30 cellular contexts compared by ENCODE assay signal in the genomic region with DNA sequence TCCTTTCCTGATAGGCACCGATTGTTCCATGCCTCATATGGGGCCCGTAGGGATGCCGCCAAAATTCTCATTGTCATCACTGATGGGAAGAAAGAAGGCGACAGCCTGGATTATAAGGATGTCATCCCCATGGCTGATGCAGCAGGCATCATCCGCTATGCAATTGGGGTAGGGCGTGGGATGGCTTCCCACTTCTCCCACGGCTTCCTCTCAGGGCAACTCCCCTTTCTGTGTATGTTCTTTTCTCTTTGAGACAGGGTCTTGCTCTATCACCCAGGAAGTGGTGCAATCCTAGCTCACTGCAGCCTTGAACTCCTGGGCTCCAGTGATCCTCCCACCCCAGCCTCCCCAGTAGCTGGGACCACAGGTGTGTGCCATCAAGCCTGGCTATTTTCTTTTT. TPM values are rescaled to one million over a fixed set of nuclear protein-coding genes. Genes with fewer than 3 reads are reported as not detected.
"Had no signal": no experiment of that assay in that cellular context is flagged by ENCODE, and none has a peak within 500 bp of the region (broad histone marks: within the 10 kb centered on the region; RNA-seq: fewer than 3 reads in every experiment).

No MANE protein-coding gene starts in this region.

- H3K4me1 Mint-ChIP-seq: neural progenitor cell had no signal

- DNase-seq: activated CD4-positive, alpha-beta T cell treated with anti-CD3 and anti-CD28 coated beads, Interleukin-2, amount 50 U/mL, for 1 hour; activated CD8-positive, alpha-beta T cell treated with anti-CD3 and anti-CD28 coated beads for 36 hours; activated naive CD8-positive, alpha-beta T cell treated with anti-CD3 and anti-CD28 coated beads, Interleukin-2, amount 50 U/mL, for 24 hours; activated T-cell treated with anti-CD3 and anti-CD28 coated beads, Interleukin-2, amount 50 U/mL, for 4 hours; amygdala; effector memory CD8-positive, alpha-beta T cell; erythroblast; immature natural killer cell; midbrain; natural killer cell; stimulated activated CD4-positive, alpha-beta T cell treated with anti-CD3 and anti-CD28 coated beads, Interleukin-4, amount 100 ng/mL, for 4 hours; stimulated activated CD8-positive, alpha-beta memory T cell treated with anti-CD3 and anti-CD28 coated beads, Interleukin-4, amount 100 ng/mL, for 48 hours; stimulated activated naive CD4-positive, alpha-beta T cell; T-helper 17 cell had no signal

- H3K27ac ChIP-seq: breast epithelium, dorsolateral prefrontal cortex, gastroesophageal sphincter, hepatocyte, neural progenitor cell, skin epidermis, suprapubic skin, tibial artery had no signal

- H3K4me3 ChIP-seq: breast epithelium, dorsolateral prefrontal cortex, gastroesophageal sphincter, hepatocyte, neural progenitor cell, skin epidermis, suprapubic skin, tibial artery had no signal

- H3K9me3 ChIP-seq: breast epithelium, gastroesophageal sphincter, suprapubic skin, tibial artery had no signal

- H3K36me3 ChIP-seq: breast epithelium, gastroesophageal sphincter, neural progenitor cell, suprapubic skin, tibial artery had no signal

- H3K36me3 Mint-ChIP-seq: activated naive CD4-positive, alpha-beta T cell treated with anti-CD3 and anti-CD28 coated beads, Interleukin-2, amount 50 U/mL, for 24 hours; natural killer cell; neural progenitor cell had no signal

- H3K27me3 Mint-ChIP-seq: activated CD8-positive, alpha-beta T cell treated with anti-CD3 and anti-CD28 coated beads for 36 hours; activated naive CD4-positive, alpha-beta T cell treated with anti-CD3 and anti-CD28 coated beads, Interleukin-2, amount 50 U/mL, for 24 hours; activated naive CD8-positive, alpha-beta T cell treated with anti-CD3 and anti-CD28 coated beads, Interleukin-2, amount 50 U/mL, for 24 hours; central memory CD8-positive, alpha-beta T cell; effector memory CD8-positive, alpha-beta T cell had no signal

- H3K4me3 Mint-ChIP-seq: activated CD8-positive, alpha-beta T cell treated with anti-CD3 and anti-CD28 coated beads for 36 hours; activated naive CD4-positive, alpha-beta T cell treated with anti-CD3 and anti-CD28 coated beads, Interleukin-2, amount 50 U/mL, for 24 hours; activated naive CD8-positive, alpha-beta T cell treated with anti-CD3 and anti-CD28 coated beads, Interleukin-2, amount 50 U/mL, for 24 hours; activated T-cell treated with anti-CD3 and anti-CD28 coated beads, Interleukin-2, amount 50 U/mL, for 4 hours; central memory CD8-positive, alpha-beta T cell; effector memory CD8-positive, alpha-beta T cell; natural killer cell; neural progenitor cell; T-helper 17 cell had no signal

- H3K27ac Mint-ChIP-seq: activated CD8-positive, alpha-beta T cell treated with anti-CD3 and anti-CD28 coated beads for 36 hours; activated naive CD8-positive, alpha-beta T cell treated with anti-CD3 and anti-CD28 coated beads, Interleukin-2, amount 50 U/mL, for 24 hours; activated T-helper 2 cell treated with anti-CD3 and anti-CD28 coated beads, Interferon-gamma antibody, Interleukin-2, Interleukin-4, amounts not matched to agents 10 μg/mL and 5 μg/mL and 100 μg/mL, durations not matched to agents 14 hours and 24 hours and 36 hours; neural progenitor cell; T-helper 17 cell had no signal

- ATAC-seq: activated CD8-positive, alpha-beta T cell treated with anti-CD3 and anti-CD28 coated beads for 36 hours; activated naive CD8-positive, alpha-beta T cell treated with anti-CD3 and anti-CD28 coated beads, Interleukin-2, amount 50 U/mL, for 24 hours; activated T-cell treated with anti-CD3 and anti-CD28 coated beads, Interleukin-2, amount 50 U/mL, for 4 hours; effector memory CD8-positive, alpha-beta T cell; gastroesophageal sphincter; natural killer cell; sciatic nerve; T-helper 17 cell had no signal

- H3K4me1 ChIP-seq: breast epithelium, gastroesophageal sphincter, neural progenitor cell, suprapubic skin, tibial artery had no signal

- H3K9me3 Mint-ChIP-seq: activated CD8-positive, alpha-beta T cell treated with anti-CD3 and anti-CD28 coated beads for 36 hours; activated naive CD4-positive, alpha-beta T cell treated with anti-CD3 and anti-CD28 coated beads, Interleukin-2, amount 50 U/mL, for 24 hours; activated naive CD8-positive, alpha-beta T cell treated with anti-CD3 and anti-CD28 coated beads, Interleukin-2, amount 50 U/mL, for 24 hours; activated T-cell treated with anti-CD3 and anti-CD28 coated beads, Interleukin-2, amount 50 U/mL, for 4 hours; activated T-helper 2 cell treated with anti-CD3 and anti-CD28 coated beads, Interferon-gamma antibody, Interleukin-2, Interleukin-4, amounts not matched to agents 10 μg/mL and 5 μg/mL and 100 μg/mL, durations not matched to agents 14 hours and 24 hours and 36 hours; central memory CD8-positive, alpha-beta T cell; effector memory CD8-positive, alpha-beta T cell; immature natural killer cell; natural killer cell; neural progenitor cell had no signal

- FAIRE-seq: colon had no signal

- H3K27me3 ChIP-seq: hepatocyte, neural progenitor cell had no signal

RNA-seq across cellular contexts. Expression of a gene that starts 32.8 kb away (rescaled TPM):
- total RNA-seq: activated CD8-positive, alpha-beta T cell treated with anti-CD3 and anti-CD28 coated beads for 36 hours; hepatocyte; kidney epithelial cell; lower leg skin; suprapubic skin; T-helper 17 cell; ureter had no signal
- polyA plus RNA-seq: hepatocyte had no signal
